In genomic region chr12:56118688-56119045, GRCh38 we compare ENCODE assay signal across 8 cellular contexts. TPM values are rescaled to one million over a fixed set of nuclear protein-coding genes. Genes with fewer than 3 reads are reported as not detected.
A peak's percentile ranks its signal among the peaks of the same experiment; 100 is the strongest.
DNase-seq lines count a peak whose midpoint lies in the region; ATAC-seq, FAIRE-seq and TF ChIP-seq lines count a peak whose summit lies in the region.

No MANE protein-coding gene starts in this region.

- DNase-seq in K562 (ENCODE audit: extremely low read depth in 1 of 4, low spot score in 3 of 4) (no peak), mucosa of descending colon (peak in 1 of 3 donors; percentile 61), HPDE6-E6E7 (ENCODE audit: extremely low spot score) (no peak), DMS53 treated with DMSO at 0.1 percent for 48 hours (lab: John Stamatoyannopoulos, UW; ENCODE audit: unreplicated experiment) (no peak), amygdala (lab: John Stamatoyannopoulos, UW) (no peak)

- peaks cover 6% of the 10 kb centered on the region for H3K9me3 ChIP-seq in K562 (replicated peaks; ENCODE audit: control insufficient read depth, insufficient read depth, low read depth, low read length)
- no peaks in the 10 kb centered on the region for H3K9me3 ChIP-seq in mucosa of descending colon

- peak overlapping the region; percentile 61 for H3K27ac ChIP-seq in K562 (ENCODE audit: extremely low read depth, low read depth, low read length)

- in situ Hi-C loops in K562 (cut with MboI) = no loop called here

- H3K9ac ChIP-seq in K562 (ENCODE audit: insufficient read depth in 1 of 2, low read depth in 2 of 2, low read length in 2 of 2) = peak overlapping the region; percentile 93 to 97

- peak overlapping the region; percentile 89 for H3K4me2 ChIP-seq in K562 (ENCODE audit: insufficient read depth, low read length)

- H3K4me1 ChIP-seq in K562 (replicated peaks in 1 of 2; ENCODE audit: control insufficient read depth in 2 of 2, insufficient read depth in 2 of 2, low read length in 2 of 2) (peaks cover 17 to 18% of the 10 kb centered on the region in 2 experiments), mucosa of descending colon (ENCODE audit: low read depth) (peaks cover 16% of the 10 kb centered on the region)

- WGBS in K562 (ENCODE audit: insufficient coverage, low coverage, missing lambda C conversion rate) = 3% methylated on average over 10 of the region's 10 CpGs

- H2AFZ ChIP-seq in K562 (ENCODE audit: low read depth, low read length) = peak overlapping the region; percentile 82

- peaks cover 34% of the 10 kb centered on the region for H3K36me3 ChIP-seq in K562 (ENCODE audit: control insufficient read depth, insufficient read depth, low read length)
- peaks cover 4% of the 10 kb centered on the region for H3K36me3 ChIP-seq in mucosa of descending colon (ENCODE audit: low read depth)

- H3K4me3 ChIP-seq in GM12875 (ENCODE audit: low read depth, low read length) = peak overlapping the region; percentile 61
- peak overlapping the region; percentile 59 for H3K4me3 ChIP-seq in K562
- peak overlapping the region; percentile 44 for H3K4me3 ChIP-seq in mucosa of descending colon

- ATAC-seq in HG03354 (IDR thresholded peaks at IDR 0.05; ENCODE audit: poor library complexity, severe bottlenecking, unreplicated experiment) (peak; percentile 6), K562 (peak; percentile 8), mucosa of descending colon (peak; percentile 5), HG02759 (IDR thresholded peaks at IDR 0.05; ENCODE audit: unreplicated experiment) (no peak)

- TF ChIP-seq RAD21 in K562 (CRISPR knock-in tag; conservative IDR thresholded peaks at IDR 0.05 in 1 of 2, IDR thresholded peaks at IDR 0.05 in 1 of 2) = no peak

- no peaks in the 10 kb centered on the region for H4K20me1 ChIP-seq in K562 (replicated peaks; ENCODE audit: control insufficient read depth, insufficient read depth, low read length)

- no peak for TF ChIP-seq POLR2A in K562 (conservative IDR thresholded peaks at IDR 0.05)

- BruUV-seq in K562 (replicated peaks; lab: Mats Ljungman, UMichigan) = no TSS peak

- FAIRE-seq in K562 (lab: Jason Lieb, UNC) = no peak

- no peak for TF ChIP-seq EP300 in K562 (IDR thresholded peaks at IDR 0.05; ENCODE audit: low read length)

- POLR2A ChIA-PET in K562 (lab: Yijun Ruan, JAX) = interaction anchor here (0.6 to 5.3 kb wide), 30 partner anchors 9 to 411 kb away, joined by 3 to 125 read pairs (median 6); partner anchors contain the start of genes COQ10A, ESYT1, ITGA7 and MYL6

- peaks cover 28% of the 10 kb centered on the region for H3K79me2 ChIP-seq in K562 (ENCODE audit: control insufficient read depth, insufficient read depth, low read length)

- TF ChIP-seq CTCF in GM12875 (IDR thresholded peaks at IDR 0.05; ENCODE audit: borderline replicate concordance, insufficient read depth, low read depth, low read length) = no peak
- no peak for TF ChIP-seq CTCF in K562 (IDR thresholded peaks at IDR 0.05 in 2 of 3, conservative IDR thresholded peaks at IDR 0.05 in 1 of 3; ENCODE audit: insufficient read depth in 2 of 3, low read depth in 1 of 3, low read length in 3 of 3)
- no peak for TF ChIP-seq CTCF in mucosa of descending colon (IDR thresholded peaks at IDR 0.05)

- intact Hi-C loops in K562 (cut with micrococcal nuclease) (loop anchor here (1.0 to 5.0 kb wide), 10 partner anchors 33 to 519 kb away; partner anchors contain the start of genes ANKRD52, CS, MYL6 and NABP2), mucosa of descending colon (cut with DNase I, micrococcal nuclease) (no loop called here)

- H3K9me1 ChIP-seq in K562 (ENCODE audit: control insufficient read depth, insufficient read depth, low read length) = no peaks in the 10 kb centered on the region

- no peaks in the 10 kb centered on the region for H3K27me3 ChIP-seq in K562 (ENCODE audit: control insufficient read depth in 2 of 2, insufficient read depth in 2 of 2, low read length in 2 of 2)

- CTCF ChIA-PET in K562 (lab: Yijun Ruan, JAX; ENCODE audit: low intra/inter-chr PET ratio) = interaction anchor here (1.5 to 3.8 kb wide), 5 partner anchors 69 to 140 kb away, joined by 5 to 36 read pairs (median 13); partner anchors contain the start of genes ANKRD52, NABP2 and SMARCC2

RNA-seq across cellular contexts. Expression of gene ZC3H10, which starts 0.6 kb away (rescaled TPM):
- 9.2 and 15.6 TPM in 2 replicates for total RNA-seq in K562 (2011; cell fraction: chromatin; rRNA removed; ENCODE audit: low replicate concordance)
- 12.5 and 14.0 TPM in 2 replicates for total RNA-seq in K562 (2011; cell fraction: nucleolus; rRNA removed)
- 16.0 and 23.7 TPM in 2 replicates for total RNA-seq in K562 (2011; cell fraction: nucleoplasm; rRNA removed)
- total RNA-seq in K562 (2014; rRNA removed) (2.2 and 2.3 TPM in 2 replicates), K562 (2014; rRNA removed; fragmentation: Illumina TruSeq; extraction: Trizol) (2.4 and 2.7 TPM in 2 replicates), K562 (2015; rRNA removed; fragmentation: Illumina TruSeq; extraction: Trizol) (3.0 and 3.8 TPM in 2 replicates), K562 (2021) (3.3 and 4.1 TPM in 2 replicates), mucosa of descending colon (10 to 100 TPM in 1 of 3 donors, 1 to 10 TPM in 2; 5.0 to 11.8 (median 5.4) TPM)
- polyA plus RNA-seq in K562 (2011; rRNA removed) (1.0 and 1.1 TPM in 2 replicates), K562 (2014; fragmentation: Illumina TruSeq; extraction: Trizol) (1.6 and 1.9 TPM in 2 replicates), K562 (2014; fragmentation: Nextera tagmentation; extraction: Ambion mirVana) (under 1 TPM; 0.31 to 0.46 TPM), K562 (2014; rRNA removed) (1.4 and 1.7 TPM in 2 replicates)
- 1.1 and 1.5 TPM in 2 replicates for polyA plus RNA-seq in K562 (2011; cell fraction: cytosol; rRNA removed)
- 3.3 and 4.3 TPM in 2 replicates for polyA plus RNA-seq in K562 (2011; cell fraction: nucleus; rRNA removed)
- 1.9 and 2.8 TPM in 2 replicates for polyA plus RNA-seq in K562 (2012)
- 5.3 and 6.2 TPM in 2 replicates for polyA minus RNA-seq in K562 (2011; rRNA and poly(A)+ RNA removed)
- polyA minus RNA-seq in K562 (2011; cell fraction: cytosol; rRNA and poly(A)+ RNA removed) = 0.95 and 1.5 TPM in 2 replicates
- 9.2 and 17.8 TPM in 2 replicates for polyA minus RNA-seq in K562 (2011; cell fraction: nucleus; rRNA and poly(A)+ RNA removed)

RNA-seq across cellular contexts. Expression of gene RPL41, which starts 2.2 kb away (rescaled TPM):
- total RNA-seq in K562 (2011; cell fraction: chromatin; rRNA removed; ENCODE audit: low replicate concordance) = 471 and 502 TPM in 2 replicates
- total RNA-seq in K562 (2011; cell fraction: nucleolus; rRNA removed) = 714 and 769 TPM in 2 replicates
- 1,389 and 2,616 TPM in 2 replicates for total RNA-seq in K562 (2011; cell fraction: nucleoplasm; rRNA removed)
- total RNA-seq in K562 (2014; rRNA removed) (4,680 and 5,042 TPM in 2 replicates), K562 (2014; rRNA removed; fragmentation: Illumina TruSeq; extraction: Trizol) (4,828 and 4,834 TPM in 2 replicates), K562 (2015; rRNA removed; fragmentation: Illumina TruSeq; extraction: Trizol) (4,355 and 4,529 TPM in 2 replicates), K562 (2021) (3,403 and 3,805 TPM in 2 replicates), mucosa of descending colon (1,000 to 10,000 TPM; 2,763 to 3,198 (median 3,152) TPM)
- polyA plus RNA-seq in K562 (2011; rRNA removed) (9,327 and 10,494 TPM in 2 replicates), K562 (2014; fragmentation: Illumina TruSeq; extraction: Trizol) (5,551 and 5,604 TPM in 2 replicates), K562 (2014; fragmentation: Nextera tagmentation; extraction: Ambion mirVana) (over 10,000 TPM; 10,697 to 11,276 TPM), K562 (2014; rRNA removed) (6,115 and 7,868 TPM in 2 replicates)
- 7,179 and 13,806 TPM in 2 replicates for polyA plus RNA-seq in K562 (2011; cell fraction: cytosol; rRNA removed)
- 2,948 and 5,202 TPM in 2 replicates for polyA plus RNA-seq in K562 (2011; cell fraction: nucleus; rRNA removed)
- polyA plus RNA-seq in K562 (2012) = 7,782 and 11,481 TPM in 2 replicates
- polyA minus RNA-seq in K562 (2011; rRNA and poly(A)+ RNA removed) = 1,996 and 2,558 TPM in 2 replicates
- polyA minus RNA-seq in K562 (2011; cell fraction: cytosol; rRNA and poly(A)+ RNA removed) = 912 and 1,093 TPM in 2 replicates
- polyA minus RNA-seq in K562 (2011; cell fraction: nucleus; rRNA and poly(A)+ RNA removed) = 197 and 533 TPM in 2 replicates

RNA-seq across cellular contexts. Expression of gene ESYT1, which starts 9.4 kb away (rescaled TPM):
- total RNA-seq in K562 (2011; cell fraction: chromatin; rRNA removed; ENCODE audit: low replicate concordance) = 495 and 946 TPM in 2 replicates
- total RNA-seq in K562 (2011; cell fraction: nucleolus; rRNA removed) = 651 and 665 TPM in 2 replicates
- total RNA-seq in K562 (2011; cell fraction: nucleoplasm; rRNA removed) = 590 and 653 TPM in 2 replicates
- total RNA-seq in K562 (2014; rRNA removed) = 176 and 237 TPM in 2 replicates
- 113 and 132 TPM in 2 replicates for total RNA-seq in K562 (2014; rRNA removed; fragmentation: Illumina TruSeq; extraction: Trizol)
- 132 and 133 TPM in 2 replicates for total RNA-seq in K562 (2015; rRNA removed; fragmentation: Illumina TruSeq; extraction: Trizol)
- total RNA-seq in K562 (2021) = 237 and 251 TPM in 2 replicates
- 164 and 228 TPM in 2 replicates for polyA plus RNA-seq in K562 (2011; rRNA removed)
- polyA plus RNA-seq in K562 (2011; cell fraction: cytosol; rRNA removed) = 207 and 344 TPM in 2 replicates
- 429 and 469 TPM in 2 replicates for polyA plus RNA-seq in K562 (2011; cell fraction: nucleus; rRNA removed)
- polyA plus RNA-seq in K562 (2012) = 168 and 357 TPM in 2 replicates
- polyA plus RNA-seq in K562 (2014; fragmentation: Illumina TruSeq; extraction: Trizol) = 396 and 420 TPM in 2 replicates
- polyA plus RNA-seq in K562 (2014; fragmentation: Nextera tagmentation; extraction: Ambion mirVana) = 100 to 1,000 TPM; 156 to 194 TPM
- 146 and 160 TPM in 2 replicates for polyA plus RNA-seq in K562 (2014; rRNA removed)
- polyA minus RNA-seq in K562 (2011; rRNA and poly(A)+ RNA removed) = 245 and 274 TPM in 2 replicates
- 212 and 259 TPM in 2 replicates for polyA minus RNA-seq in K562 (2011; cell fraction: cytosol; rRNA and poly(A)+ RNA removed)
- polyA minus RNA-seq in K562 (2011; cell fraction: nucleus; rRNA and poly(A)+ RNA removed) = 126 and 169 TPM in 2 replicates
- 10 to 100 TPM; 44.9 to 75.7 (median 52.0) TPM for total RNA-seq in mucosa of descending colon

RNA-seq across cellular contexts. Expression of gene PA2G4, which starts 14.3 kb away (rescaled TPM):
- total RNA-seq in K562 (2011; cell fraction: chromatin; rRNA removed; ENCODE audit: low replicate concordance) = 443 and 498 TPM in 2 replicates
- 275 and 278 TPM in 2 replicates for total RNA-seq in K562 (2011; cell fraction: nucleolus; rRNA removed)
- 263 and 304 TPM in 2 replicates for total RNA-seq in K562 (2011; cell fraction: nucleoplasm; rRNA removed)
- 740 and 811 TPM in 2 replicates for total RNA-seq in K562 (2014; rRNA removed)
- total RNA-seq in K562 (2014; rRNA removed; fragmentation: Illumina TruSeq; extraction: Trizol) = 547 and 561 TPM in 2 replicates
- 712 TPM in 2 replicates for total RNA-seq in K562 (2015; rRNA removed; fragmentation: Illumina TruSeq; extraction: Trizol)
- total RNA-seq in K562 (2021) = 463 and 470 TPM in 2 replicates
- polyA plus RNA-seq in K562 (2011; rRNA removed) = 650 and 925 TPM in 2 replicates
- 274 and 376 TPM in 2 replicates for polyA plus RNA-seq in K562 (2011; cell fraction: cytosol; rRNA removed)
- polyA plus RNA-seq in K562 (2011; cell fraction: nucleus; rRNA removed) = 287 and 371 TPM in 2 replicates
- polyA plus RNA-seq in K562 (2012) = 289 and 533 TPM in 2 replicates
- 777 and 884 TPM in 2 replicates for polyA plus RNA-seq in K562 (2014; fragmentation: Illumina TruSeq; extraction: Trizol)
- 100 to 1,000 TPM; 230 to 303 TPM for polyA plus RNA-seq in K562 (2014; fragmentation: Nextera tagmentation; extraction: Ambion mirVana)
- polyA plus RNA-seq in K562 (2014; rRNA removed) = 637 and 638 TPM in 2 replicates
- 622 and 730 TPM in 2 replicates for polyA minus RNA-seq in K562 (2011; rRNA and poly(A)+ RNA removed)
- polyA minus RNA-seq in K562 (2011; cell fraction: cytosol; rRNA and poly(A)+ RNA removed) = 223 and 281 TPM in 2 replicates
- 90.7 and 174 TPM in 2 replicates for polyA minus RNA-seq in K562 (2011; cell fraction: nucleus; rRNA and poly(A)+ RNA removed)
- 10 to 100 TPM; 61.7 to 94.9 (median 90.3) TPM for total RNA-seq in mucosa of descending colon

RNA-seq across cellular contexts. Expression of gene MYL6B, which starts 33.7 kb away (rescaled TPM):
- 35.1 and 55.9 TPM in 2 replicates for total RNA-seq in K562 (2011; cell fraction: chromatin; rRNA removed; ENCODE audit: low replicate concordance)
- 41.3 and 44.7 TPM in 2 replicates for total RNA-seq in K562 (2011; cell fraction: nucleolus; rRNA removed)
- 39.9 and 49.7 TPM in 2 replicates for total RNA-seq in K562 (2011; cell fraction: nucleoplasm; rRNA removed)
- total RNA-seq in K562 (2014; rRNA removed) = 67.3 and 70.7 TPM in 2 replicates
- total RNA-seq in K562 (2014; rRNA removed; fragmentation: Illumina TruSeq; extraction: Trizol) = 32.9 and 42.8 TPM in 2 replicates
- 65.2 and 69.4 TPM in 2 replicates for total RNA-seq in K562 (2015; rRNA removed; fragmentation: Illumina TruSeq; extraction: Trizol)
- total RNA-seq in K562 (2021) = 77.3 and 95.4 TPM in 2 replicates
- 65.7 and 66.5 TPM in 2 replicates for polyA plus RNA-seq in K562 (2011; rRNA removed)
- polyA plus RNA-seq in K562 (2011; cell fraction: cytosol; rRNA removed) = 64.6 and 71.6 TPM in 2 replicates
- 40.3 and 43.8 TPM in 2 replicates for polyA plus RNA-seq in K562 (2011; cell fraction: nucleus; rRNA removed)
- polyA plus RNA-seq in K562 (2012) = 67.7 and 86.1 TPM in 2 replicates
- 55.7 and 65.2 TPM in 2 replicates for polyA plus RNA-seq in K562 (2014; fragmentation: Illumina TruSeq; extraction: Trizol)
- polyA plus RNA-seq in K562 (2014; fragmentation: Nextera tagmentation; extraction: Ambion mirVana) = 10 to 100 TPM; 48.2 to 68.6 TPM
- polyA plus RNA-seq in K562 (2014; rRNA removed) = 69.7 and 75.5 TPM in 2 replicates
- polyA minus RNA-seq in K562 (2011; rRNA and poly(A)+ RNA removed) = 29.8 and 36.9 TPM in 2 replicates
- 14.5 and 23.7 TPM in 2 replicates for polyA minus RNA-seq in K562 (2011; cell fraction: cytosol; rRNA and poly(A)+ RNA removed)
- 14.0 and 19.5 TPM in 2 replicates for polyA minus RNA-seq in K562 (2011; cell fraction: nucleus; rRNA and poly(A)+ RNA removed)
- total RNA-seq in mucosa of descending colon = 10 to 100 TPM; 13.0 to 39.8 (median 22.7) TPM
